In the genomic region with DNA sequence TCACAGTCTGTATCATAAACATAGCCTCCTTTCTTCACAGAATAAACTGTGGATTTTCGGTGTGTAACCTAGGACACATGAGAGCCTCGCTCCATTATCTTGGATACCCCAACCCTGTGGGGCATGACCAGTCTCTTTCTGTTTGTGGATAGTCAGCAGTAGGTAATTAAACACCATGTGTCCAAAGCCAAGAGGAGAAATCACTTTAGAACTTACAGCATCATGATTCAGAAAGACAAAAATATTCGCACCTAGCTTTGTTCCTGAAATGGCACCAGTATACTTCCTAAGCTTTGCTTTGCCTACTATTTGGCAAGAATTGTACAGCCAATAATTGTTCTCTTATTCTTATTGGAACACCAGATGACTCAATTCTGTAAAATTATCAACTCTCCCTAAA, we compare ENCODE assay signal across 30 cellular contexts. TPM values are rescaled to one million over a fixed set of nuclear protein-coding genes. Genes with fewer than 3 reads are reported as not detected.
A peak's percentile ranks its signal among the peaks of the same experiment; 100 is the strongest.
DNase-seq lines count a peak whose midpoint lies in the region; ATAC-seq and TF ChIP-seq lines count a peak whose summit lies in the region.
"Had no signal": no experiment of that assay in that cellular context is flagged by ENCODE, and none has a peak within 500 bp of the region (broad histone marks: within the 10 kb centered on the region; RNA-seq: fewer than 3 reads in every experiment).

No MANE protein-coding gene starts in this region.

- peak overlapping the region in 2 of 8 donors; percentile 40 to 70 for H3K27ac Mint-ChIP-seq in CD8-positive, alpha-beta memory T cell
- peak overlapping the region; percentile 98 for H3K27ac Mint-ChIP-seq in activated naive CD8-positive, alpha-beta T cell treated with anti-CD3 and anti-CD28 coated beads, Interleukin-2, amount 50 U/mL, for 24 hours
- peak overlapping the region; percentile 72 to 77 for H3K27ac Mint-ChIP-seq in natural killer cell treated with Interleukin-12 subunit alpha and Interleukin-12 subunit beta and Interleukin-15 and Interleukin-18, amount 100 ng/mL, for 72 hours
- H3K27ac Mint-ChIP-seq in naive thymus-derived CD4-positive, alpha-beta T cell = peak overlapping the region in 1 of 9 donors; percentile 32
- H3K27ac Mint-ChIP-seq: endodermal cell, HFFc6 had no signal

- peaks cover 0 to 3% (median 0%) of the 10 kb centered on the region in 3 donors for H3K36me3 Mint-ChIP-seq in CD8-positive, alpha-beta memory T cell
- H3K36me3 Mint-ChIP-seq in activated naive CD8-positive, alpha-beta T cell treated with anti-CD3 and anti-CD28 coated beads, Interleukin-2, amount 50 U/mL, for 24 hours (ENCODE audit: low read depth) = peaks cover 60% of the 10 kb centered on the region
- peaks cover 11% of the 10 kb centered on the region for H3K36me3 Mint-ChIP-seq in natural killer cell treated with Interleukin-12 subunit alpha and Interleukin-12 subunit beta and Interleukin-15 and Interleukin-18, amount 100 ng/mL, for 72 hours
- no peaks in the 10 kb centered on the region for H3K36me3 Mint-ChIP-seq in naive thymus-derived CD4-positive, alpha-beta T cell

- peaks cover 40 to 48% (median 48%) of the 10 kb centered on the region in 3 donors for H3K4me1 Mint-ChIP-seq in CD8-positive, alpha-beta memory T cell
- H3K4me1 Mint-ChIP-seq in activated naive CD8-positive, alpha-beta T cell treated with anti-CD3 and anti-CD28 coated beads, Interleukin-2, amount 50 U/mL, for 24 hours = peaks cover 91% of the 10 kb centered on the region
- H3K4me1 Mint-ChIP-seq in natural killer cell treated with Interleukin-12 subunit alpha and Interleukin-12 subunit beta and Interleukin-15 and Interleukin-18, amount 100 ng/mL, for 72 hours (ENCODE audit: low read depth in 2 of 2) = peaks cover 44 to 45% of the 10 kb centered on the region in 2 donors
- peaks cover 0 to 33% (median 10%) of the 10 kb centered on the region in 7 donors for H3K4me1 Mint-ChIP-seq in naive thymus-derived CD4-positive, alpha-beta T cell

- peak; percentile 37 for DNase-seq in activated CD8-positive, alpha-beta memory T cell treated with anti-CD3 and anti-CD28 coated beads, Interleukin-2, amount 50 U/mL, for 48 hours
- no peak for DNase-seq in activated CD8-positive, alpha-beta memory T cell treated with anti-CD3 and anti-CD28 coated beads, Interleukin-2, amount 50 U/mL, for 4 hours
- no peak for DNase-seq in CD8-positive, alpha-beta memory T cell
- DNase-seq in activated naive CD8-positive, alpha-beta T cell treated with anti-CD3 and anti-CD28 coated beads, Interleukin-2, amount 50 U/mL, for 24 hours = no peak
- no peak for DNase-seq in natural killer cell treated with Interleukin-12 subunit alpha and Interleukin-12 subunit beta and Interleukin-15 and Interleukin-18, amount 100 ng/mL, for 72 hours (ENCODE audit: low spot score)
- no peak for DNase-seq in dorsolateral prefrontal cortex
- DNase-seq in naive thymus-derived CD4-positive, alpha-beta T cell = no peak
- DNase-seq in iPS-NIHi11 (ENCODE audit: low spot score) = no peak
- DNase-seq: BE2C; central memory CD4-positive, alpha-beta T cell; DMS153; endodermal cell; HFFc6; KBM-7; left ventricle myocardium superior; NCI-H1105; NCI-H187; NCI-H2171; right cardiac atrium; SIG-M5; stimulated activated CD4-positive, alpha-beta T cell treated with anti-CD3 and anti-CD28 coated beads, Interleukin-1b, Interleukin-23, amount 100 ng/mL, for 48 hours; stomach; T-helper 9 cell; thyroid gland; WERI-Rb-1 had no signal

- H3K4me1 ChIP-seq in CD8-positive, alpha-beta memory T cell (ENCODE audit: insufficient read depth, low read length) = peaks cover 7% of the 10 kb centered on the region
- peaks cover 0 to 17% of the 10 kb centered on the region in 2 donors for H3K4me1 ChIP-seq in naive thymus-derived CD4-positive, alpha-beta T cell (ENCODE audit: control insufficient read depth in 2 of 2, insufficient read depth in 2 of 2, low read length in 2 of 2)
- H3K4me1 ChIP-seq: BE2C, stomach, thyroid gland, vagina had no signal

- no peak for ATAC-seq in activated naive CD8-positive, alpha-beta T cell treated with anti-CD3 and anti-CD28 coated beads, Interleukin-2, amount 50 U/mL, for 24 hours
- ATAC-seq in natural killer cell treated with Interleukin-12 subunit alpha and Interleukin-12 subunit beta and Interleukin-15 and Interleukin-18, amount 100 ng/mL, for 72 hours = no peak
- no peak for ATAC-seq in naive thymus-derived CD4-positive, alpha-beta T cell
- ATAC-seq: left ventricle myocardium superior, right cardiac atrium had no signal

- no peaks in the 10 kb centered on the region for H3K27me3 ChIP-seq in CD8-positive, alpha-beta memory T cell (ENCODE audit: insufficient read depth, low read length, poor library complexity, severe bottlenecking)
- peaks cover 0 to 4% (median 0%) of the 10 kb centered on the region in 45 donors for H3K27me3 ChIP-seq in dorsolateral prefrontal cortex
- no peaks in the 10 kb centered on the region for H3K27me3 ChIP-seq in naive thymus-derived CD4-positive, alpha-beta T cell (ENCODE audit: control insufficient read depth in 2 of 2, insufficient read depth in 2 of 2, low read length in 2 of 2)
- H3K27me3 ChIP-seq: BE2C, thyroid gland, vagina had no signal

- H3K9me3 Mint-ChIP-seq in CD8-positive, alpha-beta memory T cell = no peaks in the 10 kb centered on the region
- no peaks in the 10 kb centered on the region for H3K9me3 Mint-ChIP-seq in activated naive CD8-positive, alpha-beta T cell treated with anti-CD3 and anti-CD28 coated beads, Interleukin-2, amount 50 U/mL, for 24 hours
- H3K9me3 Mint-ChIP-seq in natural killer cell treated with Interleukin-12 subunit alpha and Interleukin-12 subunit beta and Interleukin-15 and Interleukin-18, amount 100 ng/mL, for 72 hours = no peaks in the 10 kb centered on the region
- peaks cover 0 to 2% (median 0%) of the 10 kb centered on the region in 11 donors for H3K9me3 Mint-ChIP-seq in naive thymus-derived CD4-positive, alpha-beta T cell
- H3K9me3 Mint-ChIP-seq: endodermal cell, HFFc6 had no signal

- intact Hi-C loops in dorsolateral prefrontal cortex (cut with DNase I) = no loop called here
- intact Hi-C loops in naive thymus-derived CD4-positive, alpha-beta T cell (cut with micrococcal nuclease) = no loop called here

- CTCF ChIA-PET in CD8-positive, alpha-beta memory T cell (lab: Charles Lee) = interaction anchor here (1.3 to 2.1 kb wide), 3 partner anchors 14 to 25 kb away, joined by 3 to 9 read pairs (median 4); partner anchors contain the start of gene TNFRSF9
- CTCF ChIA-PET in naive thymus-derived CD4-positive, alpha-beta T cell (lab: Charles Lee) = interaction anchor here (1.0 kb wide), 1 partner anchor 13 kb away, joined by 3 read pairs; no protein-coding TSS in a partner anchor

- TF ChIP-seq CTCF in dorsolateral prefrontal cortex (IDR thresholded peaks at IDR 0.05 in 54 of 56, conservative IDR thresholded peaks at IDR 0.05 in 2 of 56; ENCODE audit: low read depth in 1 of 56, partially characterized antibody in 56 of 56) = no peak

- H3K4me3 ChIP-seq in CD8-positive, alpha-beta memory T cell (ENCODE audit: low read length) = no peak overlapping the region
- no peak overlapping the region for H3K4me3 ChIP-seq in dorsolateral prefrontal cortex
- H3K4me3 ChIP-seq in naive thymus-derived CD4-positive, alpha-beta T cell (ENCODE audit: low read length) = no peak overlapping the region
- H3K4me3 ChIP-seq: stomach, thyroid gland, vagina had no signal

- H3K36me3 ChIP-seq in CD8-positive, alpha-beta memory T cell (ENCODE audit: insufficient read depth, low read length) = no peaks in the 10 kb centered on the region
- no peaks in the 10 kb centered on the region for H3K36me3 ChIP-seq in naive thymus-derived CD4-positive, alpha-beta T cell (ENCODE audit: control insufficient read depth in 2 of 3, insufficient read depth in 3 of 3, low read length in 3 of 3)
- H3K36me3 ChIP-seq: BE2C, stomach, thyroid gland, vagina, WERI-Rb-1 had no signal

- no peaks in the 10 kb centered on the region for H3K9me3 ChIP-seq in CD8-positive, alpha-beta memory T cell (ENCODE audit: low read length)
- no peaks in the 10 kb centered on the region for H3K9me3 ChIP-seq in naive thymus-derived CD4-positive, alpha-beta T cell (ENCODE audit: control insufficient read depth in 2 of 3, low read length in 3 of 3)
- H3K9me3 ChIP-seq: BE2C, stomach, thyroid gland, vagina had no signal

- no peak overlapping the region for H3K27ac ChIP-seq in CD8-positive, alpha-beta memory T cell (ENCODE audit: low read depth, low read length)
- peak overlapping the region in 7 of 59 donors; percentile 1 to 36 (median 12) for H3K27ac ChIP-seq in dorsolateral prefrontal cortex
- no peak overlapping the region for H3K27ac ChIP-seq in naive thymus-derived CD4-positive, alpha-beta T cell (ENCODE audit: low read depth, low read length)
- H3K27ac ChIP-seq: HL-60, stomach, thyroid gland, vagina, WERI-Rb-1 had no signal

- POLR2A ChIA-PET in CD8-positive, alpha-beta memory T cell (lab: Charles Lee) = interaction anchor here (0.5 to 0.8 kb wide), 2 partner anchors 15 to 432 kb away, joined by 3 read pairs; no protein-coding TSS in a partner anchor
- POLR2A ChIA-PET in naive thymus-derived CD4-positive, alpha-beta T cell (lab: Charles Lee) = no interaction called here

- H3K27me3 Mint-ChIP-seq in CD8-positive, alpha-beta memory T cell = no peaks in the 10 kb centered on the region
- no peaks in the 10 kb centered on the region for H3K27me3 Mint-ChIP-seq in activated naive CD8-positive, alpha-beta T cell treated with anti-CD3 and anti-CD28 coated beads, Interleukin-2, amount 50 U/mL, for 24 hours
- H3K27me3 Mint-ChIP-seq in natural killer cell treated with Interleukin-12 subunit alpha and Interleukin-12 subunit beta and Interleukin-15 and Interleukin-18, amount 100 ng/mL, for 72 hours = no peaks in the 10 kb centered on the region
- H3K27me3 Mint-ChIP-seq in naive thymus-derived CD4-positive, alpha-beta T cell = no peaks in the 10 kb centered on the region

- peak overlapping the region in 4 of 7 donors; percentile 5 to 24 (median 10) for H3K4me3 Mint-ChIP-seq in CD8-positive, alpha-beta memory T cell
- H3K4me3 Mint-ChIP-seq in activated naive CD8-positive, alpha-beta T cell treated with anti-CD3 and anti-CD28 coated beads, Interleukin-2, amount 50 U/mL, for 24 hours = peak overlapping the region; percentile 21
- H3K4me3 Mint-ChIP-seq in natural killer cell treated with Interleukin-12 subunit alpha and Interleukin-12 subunit beta and Interleukin-15 and Interleukin-18, amount 100 ng/mL, for 72 hours = peak overlapping the region; percentile 46
- H3K4me3 Mint-ChIP-seq in naive thymus-derived CD4-positive, alpha-beta T cell = no peak overlapping the region
- H3K4me3 Mint-ChIP-seq: endodermal cell, HFFc6 had no signal

RNA-seq across cellular contexts. Expression of gene TNFRSF9, which starts 24.2 kb away (rescaled TPM):
- 100 to 1,000 TPM; 273 to 279 TPM for total RNA-seq in CD8-positive, alpha-beta memory T cell
- 14.4 TPM for polyA plus RNA-seq in CD8-positive, alpha-beta memory T cell
- total RNA-seq in natural killer cell treated with Interleukin-12 subunit alpha and Interleukin-12 subunit beta and Interleukin-15 and Interleukin-18, amount 100 ng/mL, for 72 hours = 100 to 1,000 TPM; 126 to 462 TPM
- total RNA-seq in dorsolateral prefrontal cortex = under 1 TPM in 15 of 120 experiments, not detected in 105; 0.08 to 0.41 (median 0.23) TPM
- total RNA-seq in naive thymus-derived CD4-positive, alpha-beta T cell = 1 to 10 TPM in 1 of 5 experiments, under 1 TPM in 4; 0.11 to 6.6 (median 0.27) TPM
- under 1 TPM in 1 of 2 donors, not detected in 1; 0.10 TPM for polyA plus RNA-seq in naive thymus-derived CD4-positive, alpha-beta T cell
- total RNA-seq: endodermal cell, H1, HFFc6, left ventricle myocardium superior, mesenteric fat pad, right cardiac atrium, vagina had no signal
- polyA plus RNA-seq: H1, keratinocyte had no signal

RNA-seq across cellular contexts. Expression of gene PARK7, which starts 45.1 kb away (rescaled TPM):
- 100 to 1,000 TPM; 583 to 628 TPM for total RNA-seq in CD8-positive, alpha-beta memory T cell
- polyA plus RNA-seq in CD8-positive, alpha-beta memory T cell = 396 TPM
- total RNA-seq in natural killer cell treated with Interleukin-12 subunit alpha and Interleukin-12 subunit beta and Interleukin-15 and Interleukin-18, amount 100 ng/mL, for 72 hours = 100 to 1,000 TPM; 417 to 446 TPM
- 100 to 1,000 TPM; 184 to 358 (median 294) TPM for total RNA-seq in dorsolateral prefrontal cortex
- total RNA-seq in naive thymus-derived CD4-positive, alpha-beta T cell = 100 to 1,000 TPM in 3 of 5 experiments, 10 to 100 TPM in 2; 97.1 to 255 (median 106) TPM
- polyA plus RNA-seq in naive thymus-derived CD4-positive, alpha-beta T cell = 100 to 1,000 TPM; 325 to 364 TPM

Comparison
In these comparisons a context has a peak if more than half of its experiments do, and no peak if none do; other contexts are left out.
1. H3K4me3 Mint-ChIP-seq: peak in CD8-positive, alpha-beta memory T cell (4 of 7), activated naive CD8-positive, alpha-beta T cell treated with anti-CD3 and anti-CD28 coated beads, Interleukin-2, amount 50 U/mL, for 24 hours (single experiment) and natural killer cell treated with Interleukin-12 subunit alpha and Interleukin-12 subunit beta and Interleukin-15 and Interleukin-18, amount 100 ng/mL, for 72 hours (single experiment); none in naive thymus-derived CD4-positive, alpha-beta T cell (0 of 10).
2. RNA of gene TNFRSF9, which starts 24.2 kb away (total RNA-seq): 126 to 462 TPM in natural killer cell treated with Interleukin-12 subunit alpha and Interleukin-12 subunit beta and Interleukin-15 and Interleukin-18, amount 100 ng/mL, for 72 hours and 273 to 279 TPM in CD8-positive, alpha-beta memory T cell; 0.11 to 6.6 TPM in naive thymus-derived CD4-positive, alpha-beta T cell and 0.08 to 0.41 TPM in dorsolateral prefrontal cortex; every median in the first group is over 10 times any median in the second.